16 cellular contexts compared by ENCODE assay signal in genomic region chr15:80210612-80211554, GRCh38. TPM values are rescaled to one million over a fixed set of nuclear protein-coding genes. Genes with fewer than 3 reads are reported as not detected.
DNase-seq lines count a peak whose midpoint lies in the region; ATAC-seq and TF ChIP-seq lines count a peak whose summit lies in the region.
"Had no signal": no experiment of that assay in that cellular context is flagged by ENCODE, and none has a peak within 500 bp of the region (broad histone marks: within the 10 kb centered on the region; RNA-seq: fewer than 3 reads in every experiment).

No MANE protein-coding gene starts in this region.

- H3K27me3 ChIP-seq in OCI-LY1 (ENCODE audit: insufficient read depth, low read length), result no peaks in the 10 kb centered on the region; the same call in 1 of the 2 replicates

- H3K4me2 ChIP-seq in OCI-LY1 (ENCODE audit: low read length), result peak overlapping the region; percentile 15; the same call in 1 of the 2 replicates
- H3K4me2 ChIP-seq: A549, smooth muscle cell had no signal

- no peaks in the 10 kb centered on the region for H3K79me2 ChIP-seq in OCI-LY1 (ENCODE audit: insufficient read depth, low read length)

- no peaks in the 10 kb centered on the region for H4K20me1 ChIP-seq in OCI-LY1 (ENCODE audit: insufficient read depth, low read length)

- H2AFZ ChIP-seq in OCI-LY1 (ENCODE audit: low read length), result peak overlapping the region; percentile 37; the same call in 1 of the 2 replicates

- POLR2A ChIA-PET in RWPE1 (lab: Yijun Ruan, JAX; ENCODE audit: low non-redundant PET), result interaction anchor here (0.6 kb wide), 2 partner anchors 11 to 126 kb away, joined by 3 read pairs; no protein-coding TSS in a partner anchor

- no peaks in the 10 kb centered on the region for H3K9me2 ChIP-seq in OCI-LY1 (ENCODE audit: low read depth, low read length)

- TF ChIP-seq CTCF in OCI-LY1 (IDR thresholded peaks at IDR 0.05; ENCODE audit: low read length), result no peak
- no peak for TF ChIP-seq CTCF in RWPE1 (conservative IDR thresholded peaks at IDR 0.05; ENCODE audit: low read depth)

- in situ Hi-C loops in G401 (cut with HindIII; ENCODE audit: low sequenced_read_pairs), result no loop called here

- peaks cover 11% of the 10 kb centered on the region for H3K4me1 ChIP-seq in OCI-LY1 (ENCODE audit: insufficient read depth, low read length, severe bottlenecking)
- H3K4me1 ChIP-seq: A549 had no signal

- H3K9ac ChIP-seq in OCI-LY1 (ENCODE audit: low read length), result no peak overlapping the region

- no peaks in the 10 kb centered on the region for H3K36me3 ChIP-seq in OCI-LY1 (ENCODE audit: insufficient read depth, low read length)

- no peaks in the 10 kb centered on the region for H3F3A ChIP-seq in OCI-LY1 (ENCODE audit: insufficient read depth, low read length)

- peak; percentile 78 for DNase-seq in G401 (ENCODE audit: low spot score)
- DNase-seq in left lobe of liver (ENCODE audit: low spot score), result peak; percentile 82
- no peak for DNase-seq in NCI-H748 (lab: John Stamatoyannopoulos, UW; ENCODE audit: unreplicated experiment)
- DNase-seq in putamen (ENCODE audit: low spot score), result no peak
- no peak for DNase-seq in activated CD4-positive, alpha-beta T cell treated with anti-CD3 and anti-CD28 coated beads for 1 hour
- no peak for DNase-seq in RWPE1 (ENCODE audit: low spot score)
- DNase-seq: CD8-positive, alpha-beta memory T cell; mammary epithelial cell; NCI-H146; NCI-H510A; T1000 had no signal

- no peaks in the 10 kb centered on the region for H3K9me3 ChIP-seq in OCI-LY1 (ENCODE audit: low read length)
- H3K9me3 ChIP-seq: A549 had no signal

- CTCF ChIA-PET in RWPE1 (lab: Yijun Ruan, JAX), result no interaction called here

- ATAC-seq in GM21515 (IDR thresholded peaks at IDR 0.05; ENCODE audit: unreplicated experiment) (peak; percentile 59), left lobe of liver (peak; percentile 80)
- ATAC-seq: A549; activated T-helper 17 cell treated with anti-CD3 and anti-CD28 coated beads, Interleukin-2, amount 50 U/mL, for 72 hours had no signal

- no peak overlapping the region for H3K4me3 ChIP-seq in OCI-LY1 (ENCODE audit: low read depth, low read length, poor library complexity, severe bottlenecking)
- H3K4me3 ChIP-seq: A549, smooth muscle cell had no signal

- H3K27ac ChIP-seq in OCI-LY1 (ENCODE audit: low read depth, low read length, poor library complexity, severe bottlenecking), result no peak overlapping the region
- H3K27ac ChIP-seq in RWPE1, result no peak overlapping the region
- H3K27ac ChIP-seq: A549 had no signal

RNA-seq across cellular contexts. Expression of gene CTXND1, which starts 41.1 kb away (rescaled TPM):
- not detected in 2 replicates for total RNA-seq in G401 (2014; rRNA removed; shearing (Covaris generic))
- 4.5 TPM for total RNA-seq in left lobe of liver
- total RNA-seq: activated T-helper 17 cell treated with anti-CD3 and anti-CD28 coated beads, Interleukin-2, amount 50 U/mL, for 72 hours; CD8-positive, alpha-beta memory T cell; mammary epithelial cell; smooth muscle cell had no signal

RNA-seq across cellular contexts. Expression of gene FAH, which starts 58.1 kb away (rescaled TPM):
- total RNA-seq in G401 (2014; rRNA removed; shearing (Covaris generic)), result 29.3 and 42.7 TPM in 2 replicates
- 215 TPM for total RNA-seq in left lobe of liver

Comparison
In these comparisons a context has a peak if more than half of its experiments do, and no peak if none do; other contexts are left out.
1. DNase-seq: peak in G401 (single experiment) and left lobe of liver (single experiment); none in NCI-H748 (single experiment), putamen (single experiment), activated CD4-positive, alpha-beta T cell treated with anti-CD3 and anti-CD28 coated beads for 1 hour (single experiment) and RWPE1 (single experiment).